In the genomic region with DNA sequence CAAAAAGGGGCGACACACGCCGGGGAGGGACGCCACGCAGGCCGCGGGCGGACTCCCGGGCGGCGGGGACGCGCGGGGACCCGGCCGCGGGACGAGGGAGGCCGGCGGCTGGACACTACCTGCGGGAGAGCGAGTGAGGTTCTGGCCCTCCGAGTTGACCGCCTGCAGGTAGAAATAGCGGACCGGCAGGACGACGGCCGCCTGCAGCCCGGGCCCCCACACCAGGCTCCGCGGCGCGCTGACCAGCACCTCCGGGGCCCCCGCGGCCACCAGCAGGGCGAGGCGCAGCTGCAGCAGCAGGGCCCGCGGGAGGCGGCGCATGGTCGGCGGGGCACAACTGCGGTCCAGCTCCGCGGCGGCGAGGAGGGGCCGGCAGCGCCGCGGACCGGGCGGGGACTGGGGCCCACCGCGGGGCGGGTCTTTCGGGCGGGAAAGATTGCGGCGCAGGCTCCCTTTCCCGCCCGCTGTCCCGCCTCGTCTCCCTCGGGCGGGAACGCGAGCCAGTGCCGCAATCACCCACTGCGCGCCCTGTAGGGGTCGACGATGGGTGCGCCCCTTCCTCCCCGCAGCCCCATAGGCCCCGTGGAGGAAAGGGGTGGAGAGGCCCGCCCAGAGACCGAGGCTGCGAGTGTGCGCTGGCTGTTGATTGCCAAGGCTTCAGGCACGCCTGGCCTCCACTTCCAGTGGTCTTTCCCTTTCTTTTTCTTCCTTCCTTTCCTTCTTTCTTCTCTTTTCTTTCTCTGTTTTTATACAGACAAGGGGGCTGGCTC, we compare ENCODE assay signal across 8 cellular contexts. TPM values are rescaled to one million over a fixed set of nuclear protein-coding genes. Genes with fewer than 3 reads are reported as not detected.
DNase-seq lines count a peak whose midpoint lies in the region; ATAC-seq and TF ChIP-seq lines count a peak whose summit lies in the region.

A gene with protein sequence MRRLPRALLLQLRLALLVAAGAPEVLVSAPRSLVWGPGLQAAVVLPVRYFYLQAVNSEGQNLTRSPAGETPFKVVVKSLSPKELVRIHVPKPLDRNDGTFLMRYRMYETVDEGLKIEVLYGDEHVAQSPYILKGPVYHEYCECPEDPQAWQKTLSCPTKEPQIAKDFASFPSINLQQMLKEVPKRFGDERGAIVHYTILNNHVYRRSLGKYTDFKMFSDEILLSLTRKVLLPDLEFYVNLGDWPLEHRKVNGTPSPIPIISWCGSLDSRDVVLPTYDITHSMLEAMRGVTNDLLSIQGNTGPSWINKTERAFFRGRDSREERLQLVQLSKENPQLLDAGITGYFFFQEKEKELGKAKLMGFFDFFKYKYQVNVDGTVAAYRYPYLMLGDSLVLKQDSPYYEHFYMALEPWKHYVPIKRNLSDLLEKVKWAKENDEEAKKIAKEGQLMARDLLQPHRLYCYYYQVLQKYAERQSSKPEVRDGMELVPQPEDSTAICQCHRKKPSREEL (minus strand): TSS at position 339 of the 770 bp plus-strand sequence. CDS start 18 bp downstream, at position 321.

- peaks cover 8% of the 10 kb centered on the region; the same call in 1 of the 2 replicates for H3F3A ChIP-seq in Loucy (ENCODE audit: low read depth)

- no peaks in the 10 kb centered on the region for H3K9me2 ChIP-seq in Loucy (replicated peaks; ENCODE audit: low read depth, low read length)

- DNase-seq in EL (peak; percentile 76), T-cell (peak; percentile 3 to 54 (median 30)), adrenal gland (peak; percentile 40 to 59 (median 56)), cardiac septum (ENCODE audit: low spot score) (peak; percentile 76), pons (ENCODE audit: low spot score) (peak; percentile 10), aorta (peak; percentile 74 to 88)

- no peaks in the 10 kb centered on the region for H3K9me3 Mint-ChIP-seq in T-cell

- H3K9me3 ChIP-seq in Loucy (ENCODE audit: insufficient read depth, low read depth, low read length) (no peaks in the 10 kb centered on the region), adrenal gland (replicated peaks in 1 of 3) (no peaks in the 10 kb centered on the region), aorta (ENCODE audit: control insufficient read depth, low read length) (no peaks in the 10 kb centered on the region)

- H3K27ac Mint-ChIP-seq in T-cell = peak within 1 kb of the TSS; percentile 94 to 100

- H3K27ac ChIP-seq in adrenal gland (peak within 1 kb of the TSS; percentile 84 to 98 (median 94)), aorta (ENCODE audit: low read depth in 1 of 2, low read length in 2 of 2) (peak within 1 kb of the TSS; percentile 90 to 96)

- H3K36me3 Mint-ChIP-seq in T-cell = no peaks in the 10 kb centered on the region

- no peak for TF ChIP-seq POLR2A in adrenal gland (IDR thresholded peaks at IDR 0.05)

- H3K79me2 ChIP-seq in Loucy (ENCODE audit: insufficient read depth, low read length) = peaks cover 6% of the 10 kb centered on the region; the same call in 1 of the 2 replicates

- peak within 1 kb of the TSS; percentile 93 to 96 (median 96) for H3K4me3 Mint-ChIP-seq in T-cell

- H3K27me3 ChIP-seq in Loucy (ENCODE audit: insufficient read depth, low read length, poor library complexity, severe bottlenecking) (no peaks in the 10 kb centered on the region), adrenal gland (no peaks in the 10 kb centered on the region), aorta (ENCODE audit: control insufficient read depth in 1 of 2, insufficient read depth in 2 of 2, low read length in 1 of 2) (no peaks in the 10 kb centered on the region)

- H3K36me3 ChIP-seq in Loucy (ENCODE audit: insufficient read depth, low read length) (no peaks in the 10 kb centered on the region), adrenal gland (replicated peaks in 1 of 2) (no peaks in the 10 kb centered on the region), aorta (ENCODE audit: control insufficient read depth in 1 of 2, insufficient read depth in 2 of 2, low read length in 1 of 2) (no peaks in the 10 kb centered on the region)

- no peaks in the 10 kb centered on the region for H3K27me3 Mint-ChIP-seq in T-cell

- intact Hi-C loops in adrenal gland (cut with DNase I) = no loop called here
- intact Hi-C loops in cardiac septum (cut with DNase I) = loop anchor here (5.0 kb wide), 1 partner anchor 276 kb away; the partner anchor contains the start of genes ATM and NPAT
- intact Hi-C loops in aorta (cut with DNase I) = loop anchor here in 1 of 2 donors (5.0 to 10.0 kb wide), 3 partner anchors 94 to 273 kb away; partner anchors contain the start of genes ATM, EXPH5 and NPAT

- peak within 1 kb of the TSS; percentile 70 for H3K4me2 ChIP-seq in Loucy (ENCODE audit: low read depth, low read length, poor library complexity, severe bottlenecking)

- peak within 1 kb of the TSS; percentile 81 for H3K9ac ChIP-seq in Loucy (ENCODE audit: low read depth, low read length, poor library complexity, severe bottlenecking)

- peaks cover 3% of the 10 kb centered on the region for H4K20me1 ChIP-seq in Loucy (ENCODE audit: insufficient read depth, low read length, poor library complexity, severe bottlenecking)

- WGBS in adrenal gland, 4 donors = 0 to 1% (median 0%) methylated on average over 8 to 84 of the region's 84 CpGs
- WGBS in aorta, 2 donors = 1% methylated on average over 45 to 84 of the region's 84 CpGs

- CTCF ChIA-PET in T-cell (lab: Charles Lee) = interaction anchor here in 1 of 2 donors (0.7 kb wide), 1 partner anchor 15 kb away, joined by 3 read pairs; no protein-coding TSS in a partner anchor

- POLR2A ChIA-PET in T-cell (lab: Charles Lee) = interaction anchor here (0.6 to 0.7 kb wide), 3 partner anchors 22 to 518 kb away, joined by 3 to 9 read pairs (median 3); no protein-coding TSS in a partner anchor

- H3K4me3 ChIP-seq in Loucy (ENCODE audit: low read length, poor library complexity, severe bottlenecking) (peak within 1 kb of the TSS; percentile 95), adrenal gland (peak within 1 kb of the TSS; percentile 16 to 90 (median 48)), aorta (ENCODE audit: low read length in 2 of 2) (peak within 1 kb of the TSS; percentile 63)

- TF ChIP-seq CTCF in Loucy (conservative IDR thresholded peaks at IDR 0.05; ENCODE audit: low read length) = no peak
- TF ChIP-seq CTCF in adrenal gland (IDR thresholded peaks at IDR 0.05) = peak in 1 of 6 experiments; percentile 2

- peaks cover 16% of the 10 kb centered on the region for H3K4me1 ChIP-seq in Loucy (ENCODE audit: insufficient read depth, low read length, poor library complexity, severe bottlenecking)
- peaks cover 8 to 9% of the 10 kb centered on the region in 2 donors for H3K4me1 ChIP-seq in adrenal gland (replicated peaks in 1 of 2)
- H3K4me1 ChIP-seq in aorta (ENCODE audit: control insufficient read depth in 1 of 2, insufficient read depth in 2 of 2, low read length in 2 of 2) = peaks cover 0 to 2% of the 10 kb centered on the region in 2 donors

- peaks cover 20 to 28% (median 25%) of the 10 kb centered on the region in 3 donors for H3K4me1 Mint-ChIP-seq in T-cell

- ATAC-seq in GM21786 (IDR thresholded peaks at IDR 0.05; ENCODE audit: unreplicated experiment) (peak; percentile 48), T-cell (replicated peaks in 1 of 4) (peak; percentile 57 to 66 (median 60)), aorta (ENCODE audit: low FRiP score) (peak; percentile 79)

- H2AFZ ChIP-seq in Loucy (ENCODE audit: low read length) = peak within 1 kb of the TSS; percentile 98

RNA-seq across cellular contexts. Expression of the gene that starts here (rescaled TPM):
- total RNA-seq in T-cell (10 to 100 TPM in 1 of 5 donors, 1 to 10 TPM in 4; 8.0 to 12.3 (median 9.0) TPM), adrenal gland (10 to 100 TPM; 16.2 to 29.9 (median 20.3) TPM), cardiac septum (8.6 TPM), aorta (10 to 100 TPM; 42.6 to 49.0 TPM)
- polyA plus RNA-seq in adrenal gland (10 to 100 TPM in 1 of 3 donors, 1 to 10 TPM in 2; 7.6 to 20.6 (median 8.8) TPM), aorta (10 to 100 TPM; 23.4 to 35.7 TPM)

Comparison
In these comparisons a context has a peak if more than half of its experiments do, and no peak if none do; other contexts are left out.
1. Peak in every context shown above with its lines: DNase-seq, ATAC-seq, H3K4me3 ChIP-seq and H3K27ac ChIP-seq.
2. DNase-seq: peak in every context shown above with its lines; median percentile 81 in aorta; 76 in EL; 76 in cardiac septum; 56 in adrenal gland; 30 in T-cell; 10 in pons.